13 cellular contexts compared by ENCODE assay signal in genomic region chr1:234409328-234409727, GRCh38. TPM values are rescaled to one million over a fixed set of nuclear protein-coding genes. Genes with fewer than 3 reads are reported as not detected.
DNase-seq lines count a peak whose midpoint lies in the region; ATAC-seq and TF ChIP-seq lines count a peak whose summit lies in the region.
"Had no signal": no experiment of that assay in that cellular context is flagged by ENCODE, and none has a peak within 500 bp of the region (broad histone marks: within the 10 kb centered on the region; RNA-seq: fewer than 3 reads in every experiment).

No MANE protein-coding gene starts in this region.

- no peaks in the 10 kb centered on the region for H3K27me3 ChIP-seq in dorsolateral prefrontal cortex

- H3K36me3 Mint-ChIP-seq in T-cell (peaks cover 28% of the 10 kb centered on the region), type B pancreatic cell (peaks cover 12% of the 10 kb centered on the region)

- ATAC-seq in T-cell (replicated peaks in 1 of 4) (peak; percentile 44 to 67 (median 50)), GM21723 (IDR thresholded peaks at IDR 0.05; ENCODE audit: unreplicated experiment) (no peak)
- ATAC-seq: natural killer cell treated with Interleukin-12 subunit alpha and Interleukin-12 subunit beta and Interleukin-15 and Interleukin-18, amount 100 ng/mL, for 72 hours had no signal

- H3K27ac Mint-ChIP-seq in T-cell (peak overlapping the region; percentile 96 to 99), type B pancreatic cell (no peak overlapping the region)
- H3K27ac Mint-ChIP-seq: natural killer cell treated with Interleukin-12 subunit alpha and Interleukin-12 subunit beta and Interleukin-15 and Interleukin-18, amount 100 ng/mL, for 72 hours had no signal

- intact Hi-C loops in dorsolateral prefrontal cortex (cut with DNase I) = no loop called here

- H3K27me3 Mint-ChIP-seq in T-cell = no peaks in the 10 kb centered on the region
- no peaks in the 10 kb centered on the region for H3K27me3 Mint-ChIP-seq in type B pancreatic cell
- H3K27me3 Mint-ChIP-seq: natural killer cell treated with Interleukin-12 subunit alpha and Interleukin-12 subunit beta and Interleukin-15 and Interleukin-18, amount 100 ng/mL, for 72 hours had no signal

- POLR2A ChIA-PET in T-cell (lab: Charles Lee) = no interaction called here

- H3K4me3 Mint-ChIP-seq in T-cell (peak overlapping the region; percentile 68 to 72 (median 69)), type B pancreatic cell (no peak overlapping the region)
- H3K4me3 Mint-ChIP-seq: CD14-positive monocyte; natural killer cell treated with Interleukin-12 subunit alpha and Interleukin-12 subunit beta and Interleukin-15 and Interleukin-18, amount 100 ng/mL, for 72 hours; stimulated activated effector memory CD8-positive, alpha-beta T cell treated with anti-CD3 and anti-CD28 coated beads, Interleukin-12 subunit alpha, Interleukin-12 subunit beta, amount 100 ng/mL, for 72 hours had no signal

- CTCF ChIA-PET in T-cell (lab: Charles Lee) = interaction anchor here (0.6 to 3.2 kb wide), 6 partner anchors 16 to 293 kb away, joined by 3 to 7 read pairs (median 5); no protein-coding TSS in a partner anchor

- peaks cover 38 to 50% (median 47%) of the 10 kb centered on the region in 3 donors for H3K4me1 Mint-ChIP-seq in T-cell
- no peaks in the 10 kb centered on the region for H3K4me1 Mint-ChIP-seq in type B pancreatic cell (ENCODE audit: unreplicated experiment)
- H3K4me1 Mint-ChIP-seq: CD14-positive monocyte; stimulated activated effector memory CD8-positive, alpha-beta T cell treated with anti-CD3 and anti-CD28 coated beads, Interleukin-12 subunit alpha, Interleukin-12 subunit beta, amount 100 ng/mL, for 72 hours had no signal

- H3K9me3 Mint-ChIP-seq in T-cell = no peaks in the 10 kb centered on the region
- H3K9me3 Mint-ChIP-seq in type B pancreatic cell = no peaks in the 10 kb centered on the region
- H3K9me3 Mint-ChIP-seq: CD14-positive monocyte; natural killer cell treated with Interleukin-12 subunit alpha and Interleukin-12 subunit beta and Interleukin-15 and Interleukin-18, amount 100 ng/mL, for 72 hours; stimulated activated effector memory CD8-positive, alpha-beta T cell treated with anti-CD3 and anti-CD28 coated beads, Interleukin-12 subunit alpha, Interleukin-12 subunit beta, amount 100 ng/mL, for 72 hours had no signal

- peak overlapping the region in 1 of 59 donors; percentile 51 for H3K27ac ChIP-seq in dorsolateral prefrontal cortex

- TF ChIP-seq CTCF in dorsolateral prefrontal cortex (IDR thresholded peaks at IDR 0.05 in 54 of 56, conservative IDR thresholded peaks at IDR 0.05 in 2 of 56; ENCODE audit: low read depth in 1 of 56, partially characterized antibody in 56 of 56) (peak in 52 of 56 donors; percentile 23 to 65 (median 47)), type B pancreatic cell (conservative IDR thresholded peaks at IDR 0.05) (peak; percentile 31)

- peak; percentile 15 for DNase-seq in stimulated activated CD4-positive, alpha-beta T cell treated with anti-CD3 and anti-CD28 coated beads, Interleukin-2, amount 100 ng/mL, for 4 hours (ENCODE audit: low read depth)
- DNase-seq in stimulated activated CD4-positive, alpha-beta T cell treated with anti-CD3 and anti-CD28 coated beads, Interleukin-2, amount 100 ng/mL, for 24 hours = no peak
- DNase-seq in T-cell (peak in 16 of 34 experiments; percentile 7 to 31 (median 16)), dorsolateral prefrontal cortex (no peak), type B pancreatic cell (ENCODE audit: extremely low spot score, unreplicated experiment) (no peak), DMS153 (lab: John Stamatoyannopoulos, UW) (no peak), DMS153 treated with DMSO at 0.1 percent for 48 hours (lab: John Stamatoyannopoulos, UW; ENCODE audit: unreplicated experiment) (no peak)
- DNase-seq: amniotic stem cell, NCI-H1436 treated with DMSO at 0.1 percent for 48 hours had no signal

- no peak overlapping the region for H3K4me3 ChIP-seq in dorsolateral prefrontal cortex

RNA-seq across cellular contexts. Expression of gene COA6, which starts 36.1 kb away (rescaled TPM):
- total RNA-seq in T-cell = 10 to 100 TPM in 4 of 5 donors, 1 to 10 TPM in 1; 9.7 to 28.2 (median 21.8) TPM
- 10 to 100 TPM; 17.7 to 56.0 (median 37.2) TPM for total RNA-seq in dorsolateral prefrontal cortex
- 36.4 and 39.1 TPM in 2 replicates for total RNA-seq in type B pancreatic cell (ENCODE audit: low replicate concordance)
